Comparison of ENCODE assay signal across 11 cellular contexts in genomic region chr6:113997106-113997505, GRCh38. TPM values are rescaled to one million over a fixed set of nuclear protein-coding genes. Genes with fewer than 3 reads are reported as not detected.
DNase-seq lines count a peak whose midpoint lies in the region; ATAC-seq and TF ChIP-seq lines count a peak whose summit lies in the region.
"Had no signal": no experiment of that assay in that cellular context is flagged by ENCODE, and none has a peak within 500 bp of the region (broad histone marks: within the 10 kb centered on the region; RNA-seq: fewer than 3 reads in every experiment).

No MANE protein-coding gene starts in this region.

- H3K4me1 ChIP-seq in HCT116 (ENCODE audit: control insufficient read depth in 1 of 2, insufficient read depth in 2 of 2, low read length in 2 of 2): peaks cover 37 to 57% of the 10 kb centered on the region in 2 experiments
- H3K4me1 ChIP-seq in adipocyte (ENCODE audit: control insufficient read depth, insufficient read depth, low read length): peaks cover 41% of the 10 kb centered on the region
- H3K4me1 ChIP-seq: neural progenitor cell had no signal

- intact Hi-C loops in HCT116 (cut with micrococcal nuclease): no loop called here

- RAD21 ChIA-PET in HCT116 (lab: Charles Lee; ENCODE audit: low non-redundant PET in 1 of 2, low total read pairs in 2 of 2, uncharacterized antibody in 2 of 2, unreplicated experiment in 2 of 2): interaction anchor here (0.6 to 0.9 kb wide), 3 partner anchors 69 to 347 kb away, joined by 3 read pairs; no protein-coding TSS in a partner anchor

- H3K4me3 ChIP-seq in HCT116 (replicated peaks in 1 of 2; ENCODE audit: low read depth in 1 of 2, low read length in 2 of 2) (peak overlapping the region in 1 of 2 experiments; percentile 15; a peak in 2 of 4 replicates), adipocyte (ENCODE audit: low read length) (peak overlapping the region; percentile 66), fibroblast of villous mesenchyme (ENCODE audit: low read depth, low read length) (no peak overlapping the region)
- H3K4me3 ChIP-seq: neural progenitor cell had no signal

- peak; percentile 43; the same call in 1 of the 2 replicates for ATAC-seq in HCT116
- ATAC-seq in HG02759 (IDR thresholded peaks at IDR 0.05; ENCODE audit: unreplicated experiment): no peak
- ATAC-seq: HepG2 had no signal

- peak overlapping the region; percentile 15 for H3K9ac ChIP-seq in HCT116 (ENCODE audit: low read length)
- peak overlapping the region; percentile 34 for H3K9ac ChIP-seq in adipocyte (ENCODE audit: low read length)
- H3K9ac ChIP-seq: neural progenitor cell had no signal

- H3K9me3 ChIP-seq in HCT116 (ENCODE audit: control insufficient read depth in 1 of 2, insufficient read depth in 1 of 2, low read depth in 1 of 2, low read length in 2 of 2) (no peaks in the 10 kb centered on the region), adipocyte (ENCODE audit: control insufficient read depth, low read length) (no peaks in the 10 kb centered on the region)

- no peaks in the 10 kb centered on the region for H3K36me3 ChIP-seq in HCT116 (ENCODE audit: control insufficient read depth in 1 of 2, insufficient read depth in 2 of 2, low read length in 2 of 2)
- no peaks in the 10 kb centered on the region for H3K36me3 ChIP-seq in adipocyte (ENCODE audit: control insufficient read depth, insufficient read depth, low read length, severe bottlenecking)
- H3K36me3 ChIP-seq: neural progenitor cell had no signal

- CTCF ChIA-PET in HCT116 (lab: Charles Lee): interaction anchor here (0.6 to 4.5 kb wide), 4 partner anchors 17 to 684 kb away, joined by 3 to 93 read pairs (median 9); no protein-coding TSS in a partner anchor

- H3K4me2 ChIP-seq in HCT116 (ENCODE audit: low read length): peak overlapping the region; percentile 63
- H3K4me2 ChIP-seq: neural progenitor cell had no signal

- no peak overlapping the region for H2AFZ ChIP-seq in HCT116 (ENCODE audit: low read depth, low read length, poor library complexity, severe bottlenecking)
- H2AFZ ChIP-seq: neural progenitor cell had no signal

- no peak for TF ChIP-seq RAD21 in HCT116 (IDR thresholded peaks at IDR 0.05; ENCODE audit: low read depth)

- no peak for TF ChIP-seq POLR2A in HCT116 (IDR thresholded peaks at IDR 0.05; ENCODE audit: borderline replicate concordance, extremely low read depth, insufficient read depth, insufficient read length)

- no peak for TF ChIP-seq CTCF in HCT116 (IDR thresholded peaks at IDR 0.05 in 2 of 3, conservative IDR thresholded peaks at IDR 0.05 in 1 of 3; ENCODE audit: borderline replicate concordance in 1 of 3, insufficient read depth in 1 of 3, low read depth in 2 of 3, low read length in 2 of 3)
- TF ChIP-seq CTCF in fibroblast of villous mesenchyme (IDR thresholded peaks at IDR 0.05; ENCODE audit: insufficient read depth, low read depth, low read length): no peak
- no peak for TF ChIP-seq CTCF in GM13976 (IDR thresholded peaks at IDR 0.05; ENCODE audit: borderline replicate concordance, control extremely low read depth, extremely low read depth, insufficient read depth, missing control alignments)

- POLR2A ChIA-PET in HCT116 (lab: Charles Lee): interaction anchor here (1.1 kb wide), 1 partner anchor 111 kb away, joined by 3 read pairs; no protein-coding TSS in a partner anchor

- no peaks in the 10 kb centered on the region for H4K20me1 ChIP-seq in HCT116 (ENCODE audit: insufficient read depth)

- no peaks in the 10 kb centered on the region for H3K79me2 ChIP-seq in HCT116 (ENCODE audit: insufficient read depth, low read length)

- DNase-seq in HCT116 (ENCODE audit: low read depth, low spot score) (peak; percentile 57), adipocyte (ENCODE audit: low read depth) (peak; percentile 88), fibroblast of villous mesenchyme (ENCODE audit: low read depth) (peak; percentile 80), smooth muscle cell of the brain vasculature (ENCODE audit: low read depth, low spot score) (peak; percentile 39), GM13976 (ENCODE audit: low spot score) (no peak), NK-92 (lab: John Stamatoyannopoulos, UW; ENCODE audit: unreplicated experiment) (no peak), NCI-H510A (lab: John Stamatoyannopoulos, UW) (no peak)
- DNase-seq: anterior cingulate cortex had no signal

- in situ Hi-C loops in GM13976 (cut with MboI; ENCODE audit: low sequenced_read_pairs, unreplicated experiment): no loop called here

- no peaks in the 10 kb centered on the region for H3K9me2 ChIP-seq in HCT116 (ENCODE audit: insufficient read depth)

- no TSS peak for BruUV-seq in HCT116 (replicated peaks; lab: Mats Ljungman, UMichigan)

- no peaks in the 10 kb centered on the region for H3K27me3 ChIP-seq in HCT116 (ENCODE audit: insufficient read depth, low read length)
- H3K27me3 ChIP-seq in adipocyte (replicated peaks; ENCODE audit: control insufficient read depth, insufficient read depth, low read length): no peaks in the 10 kb centered on the region
- H3K27me3 ChIP-seq: neural progenitor cell had no signal

- H3K27ac ChIP-seq in HCT116 (ENCODE audit: low read depth, low read length): peak overlapping the region; percentile 50; the same call in 1 of the 2 replicates
- H3K27ac ChIP-seq: neural progenitor cell had no signal

TF ChIP-seq in HCT116, 20 proteins besides CTCF, POLR2A, EP300 and RAD21 (continues in another document):
- 0 out of 2 replicates have a peak, but pooled peaks have one; percentile 37 for TF ChIP-seq SRF (IDR thresholded peaks at IDR 0.05; ENCODE audit: low read depth)
- TF ChIP-seq ZFX (IDR thresholded peaks at IDR 0.05): no peak
- TF ChIP-seq POLR2AphosphoS5 (IDR thresholded peaks at IDR 0.05; ENCODE audit: low read depth, low read length): peak; percentile 27; the same call in 1 of the 2 replicates
- TF ChIP-seq EZH2phosphoT487 (IDR thresholded peaks at IDR 0.05; ENCODE audit: borderline replicate concordance): no peak
- TF ChIP-seq FOSL1 (IDR thresholded peaks at IDR 0.05; ENCODE audit: low read depth): peak; percentile 86
- TF ChIP-seq MAX (IDR thresholded peaks at IDR 0.05): 0 out of 2 replicates have a peak, but pooled peaks have one; percentile 17
- TF ChIP-seq CEBPB (IDR thresholded peaks at IDR 0.05; ENCODE audit: low read depth): peak; percentile 60
- TF ChIP-seq SIN3A (IDR thresholded peaks at IDR 0.05; ENCODE audit: low read depth): no peak
- peak; percentile 82 for TF ChIP-seq JUND (IDR thresholded peaks at IDR 0.05)
- no peak for TF ChIP-seq ZBTB33 (IDR thresholded peaks at IDR 0.05; ENCODE audit: extremely low read depth, insufficient replicate concordance, low read length)
- TF ChIP-seq SP1 (IDR thresholded peaks at IDR 0.05; ENCODE audit: low read depth): peak; percentile 79
- TF ChIP-seq, protein P1, sequence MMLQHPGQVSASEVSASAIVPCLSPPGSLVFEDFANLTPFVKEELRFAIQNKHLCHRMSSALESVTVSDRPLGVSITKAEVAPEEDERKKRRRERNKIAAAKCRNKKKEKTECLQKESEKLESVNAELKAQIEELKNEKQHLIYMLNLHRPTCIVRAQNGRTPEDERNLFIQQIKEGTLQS (IDR thresholded peaks at IDR 0.05): no peak
- TF ChIP-seq ZNF274 (IDR thresholded peaks at IDR 0.05; ENCODE audit: low read depth, low read length): no peak
- no peak for TF ChIP-seq ELF1 (IDR thresholded peaks at IDR 0.05; ENCODE audit: borderline replicate concordance, low read depth)
- TF ChIP-seq, protein P2, sequence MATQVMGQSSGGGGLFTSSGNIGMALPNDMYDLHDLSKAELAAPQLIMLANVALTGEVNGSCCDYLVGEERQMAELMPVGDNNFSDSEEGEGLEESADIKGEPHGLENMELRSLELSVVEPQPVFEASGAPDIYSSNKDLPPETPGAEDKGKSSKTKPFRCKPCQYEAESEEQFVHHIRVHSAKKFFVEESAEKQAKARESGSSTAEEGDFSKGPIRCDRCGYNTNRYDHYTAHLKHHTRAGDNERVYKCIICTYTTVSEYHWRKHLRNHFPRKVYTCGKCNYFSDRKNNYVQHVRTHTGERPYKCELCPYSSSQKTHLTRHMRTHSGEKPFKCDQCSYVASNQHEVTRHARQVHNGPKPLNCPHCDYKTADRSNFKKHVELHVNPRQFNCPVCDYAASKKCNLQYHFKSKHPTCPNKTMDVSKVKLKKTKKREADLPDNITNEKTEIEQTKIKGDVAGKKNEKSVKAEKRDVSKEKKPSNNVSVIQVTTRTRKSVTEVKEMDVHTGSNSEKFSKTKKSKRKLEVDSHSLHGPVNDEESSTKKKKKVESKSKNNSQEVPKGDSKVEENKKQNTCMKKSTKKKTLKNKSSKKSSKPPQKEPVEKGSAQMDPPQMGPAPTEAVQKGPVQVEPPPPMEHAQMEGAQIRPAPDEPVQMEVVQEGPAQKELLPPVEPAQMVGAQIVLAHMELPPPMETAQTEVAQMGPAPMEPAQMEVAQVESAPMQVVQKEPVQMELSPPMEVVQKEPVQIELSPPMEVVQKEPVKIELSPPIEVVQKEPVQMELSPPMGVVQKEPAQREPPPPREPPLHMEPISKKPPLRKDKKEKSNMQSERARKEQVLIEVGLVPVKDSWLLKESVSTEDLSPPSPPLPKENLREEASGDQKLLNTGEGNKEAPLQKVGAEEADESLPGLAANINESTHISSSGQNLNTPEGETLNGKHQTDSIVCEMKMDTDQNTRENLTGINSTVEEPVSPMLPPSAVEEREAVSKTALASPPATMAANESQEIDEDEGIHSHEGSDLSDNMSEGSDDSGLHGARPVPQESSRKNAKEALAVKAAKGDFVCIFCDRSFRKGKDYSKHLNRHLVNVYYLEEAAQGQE (IDR thresholded peaks at IDR 0.05; ENCODE audit: low read depth): no peak
- no peak for TF ChIP-seq EGR1 (IDR thresholded peaks at IDR 0.05; ENCODE audit: low read depth)

RNA-seq across cellular contexts. Expression of gene HDAC2, which starts 26.2 kb away (rescaled TPM):
- total RNA-seq in HCT116 (2021; ENCODE audit: unreplicated experiment) (153 TPM), fibroblast of villous mesenchyme (59.9 and 86.8 TPM in 2 replicates)
- polyA plus RNA-seq in HCT116 (2012): 106 and 140 TPM in 2 replicates

Comparison
In these comparisons a context has a peak if more than half of its experiments do, and no peak if none do; other contexts are left out.
1. DNase-seq: peak in HCT116 (single experiment), adipocyte (single experiment), fibroblast of villous mesenchyme (single experiment) and smooth muscle cell of the brain vasculature (single experiment); none in GM13976 (single experiment), NK-92 (single experiment) and NCI-H510A (single experiment).